ENCODE assay signal across 9 cellular contexts in genomic region chr5:178279723-178280438, GRCh38. TPM values are rescaled to one million over a fixed set of nuclear protein-coding genes. Genes with fewer than 3 reads are reported as not detected.
DNase-seq lines count a peak whose midpoint lies in the region; ATAC-seq and TF ChIP-seq lines count a peak whose summit lies in the region.
"Had no signal": no experiment of that assay in that cellular context is flagged by ENCODE, and none has a peak within 500 bp of the region (broad histone marks: within the 10 kb centered on the region; RNA-seq: fewer than 3 reads in every experiment).

No MANE protein-coding gene starts in this region.

- in situ Hi-C loops in HAP-1 (cut with MboI; ENCODE audit: low sequenced_read_pairs), result loop anchor here (5.0 kb wide), 1 partner anchor 312 kb away; the partner anchor contains the start of gene COL23A1

- peak overlapping the region; percentile 61 for H3K27ac Mint-ChIP-seq in endothelial cell (ENCODE audit: unreplicated experiment)
- H3K27ac Mint-ChIP-seq: T-helper 1 cell treated with Interleukin-12 subunit alpha and Interleukin-12 subunit beta and Interleukin-4 antibody, amounts not matched to agents 30 μg/mL and 1 μg/mL, for 36 hours had no signal

- H3K36me3 ChIP-seq in HAP-1 (replicated peaks), result no peaks in the 10 kb centered on the region
- no peaks in the 10 kb centered on the region for H3K36me3 ChIP-seq in mesendoderm (ENCODE audit: control insufficient read depth, insufficient read depth, low read length)

- H3K9me3 Mint-ChIP-seq in endothelial cell (ENCODE audit: unreplicated experiment), result no peaks in the 10 kb centered on the region

- no peak overlapping the region for H3K4me2 ChIP-seq in mesendoderm (ENCODE audit: low read length)

- H2BK15ac ChIP-seq in mesendoderm (replicated peaks; ENCODE audit: low read depth), result no peak overlapping the region

- H3K27me3 ChIP-seq in HAP-1 (ENCODE audit: low read depth), result no peaks in the 10 kb centered on the region
- no peaks in the 10 kb centered on the region for H3K27me3 ChIP-seq in mesendoderm (ENCODE audit: insufficient read depth, low read length, poor library complexity)

- no peak overlapping the region for H2AK5ac ChIP-seq in mesendoderm (ENCODE audit: low read length)

- H3K36me3 Mint-ChIP-seq in endothelial cell (ENCODE audit: low read depth, unreplicated experiment), result peaks cover 4% of the 10 kb centered on the region

- H4K5ac ChIP-seq in mesendoderm (ENCODE audit: low read length), result no peak overlapping the region

- no peak overlapping the region for H3K27ac ChIP-seq in mesendoderm (ENCODE audit: low read depth, low read length)

- H3K18ac ChIP-seq in mesendoderm (ENCODE audit: low read length), result no peak overlapping the region

- H3K9me3 ChIP-seq in HAP-1, result peaks cover 7% of the 10 kb centered on the region

- H2BK5ac ChIP-seq in mesendoderm (ENCODE audit: low read length), result no peak overlapping the region

- H3K9ac ChIP-seq in mesendoderm (ENCODE audit: low read length), result peak overlapping the region; percentile 46

- H3K4me1 ChIP-seq in HAP-1 (no peaks in the 10 kb centered on the region), mesendoderm (ENCODE audit: control insufficient read depth, low read depth, low read length) (no peaks in the 10 kb centered on the region)

- no peaks in the 10 kb centered on the region for H3K79me1 ChIP-seq in mesendoderm (ENCODE audit: low read length)

- no peak overlapping the region for H3K4ac ChIP-seq in mesendoderm (ENCODE audit: low read depth, low read length)

- WGBS in mesendoderm (ENCODE audit: extremely low coverage, insufficient coverage, low lambda C conversion rate), result no CpG with 5 or more reads among the region's 33 CpGs

- no peak overlapping the region for H4K8ac ChIP-seq in mesendoderm (ENCODE audit: low read depth, low read length)

- DNase-seq in COLO668 (lab: John Stamatoyannopoulos, UW; ENCODE audit: unreplicated experiment) (peak; percentile 59), HAP-1 (ENCODE audit: low spot score in 2 of 2) (peak; percentile 57 to 91), NCI-H748 (lab: John Stamatoyannopoulos, UW; ENCODE audit: unreplicated experiment) (peak; percentile 81), endothelial cell (ENCODE audit: low spot score) (peak; percentile 95), mesendoderm (peak; percentile 74)
- DNase-seq in activated CD8-positive, alpha-beta memory T cell treated with anti-CD3 and anti-CD28 coated beads for 1 hour (ENCODE audit: extremely low read depth in 1 of 2, low read depth in 1 of 2), result peak; percentile 19 to 46
- DNase-seq in stimulated activated CD8-positive, alpha-beta memory T cell treated with anti-CD3 and anti-CD28 coated beads, Interleukin-2, amount 100 ng/mL, for 1 hour (ENCODE audit: low read depth in 2 of 2), result peak; percentile 36 to 37

- no peaks in the 10 kb centered on the region for H3K79me2 ChIP-seq in mesendoderm (ENCODE audit: control insufficient read depth, insufficient read depth, low read length)

- no peaks in the 10 kb centered on the region for H3K4me1 Mint-ChIP-seq in endothelial cell (ENCODE audit: unreplicated experiment)

- peak overlapping the region; percentile 67 for H3K56ac ChIP-seq in mesendoderm (ENCODE audit: low read length)

- ATAC-seq in GM18873 (IDR thresholded peaks at IDR 0.05; ENCODE audit: low FRiP score, unreplicated experiment), result no peak

- no peak overlapping the region for H3K23ac ChIP-seq in mesendoderm (ENCODE audit: low read length)

- no peak overlapping the region for H3K4me3 Mint-ChIP-seq in endothelial cell (ENCODE audit: unreplicated experiment)
- H3K4me3 Mint-ChIP-seq: T-helper 1 cell treated with Interleukin-12 subunit alpha and Interleukin-12 subunit beta and Interleukin-4 antibody, amounts not matched to agents 30 μg/mL and 1 μg/mL, for 36 hours had no signal

- H3K4me3 ChIP-seq in HAP-1 (no peak overlapping the region), mesendoderm (ENCODE audit: low read length) (no peak overlapping the region)

- no peak overlapping the region for H2BK120ac ChIP-seq in mesendoderm (ENCODE audit: low read depth, low read length)

- H3K27me3 Mint-ChIP-seq in endothelial cell (ENCODE audit: unreplicated experiment), result peaks cover 16% of the 10 kb centered on the region

- TF ChIP-seq CTCF in endothelial cell (IDR thresholded peaks at IDR 0.05; ENCODE audit: unreplicated experiment), result peak; percentile 70

RNA-seq across cellular contexts. Expression of gene PHYKPL, which starts 47.3 kb away (rescaled TPM):
- 53.1 TPM for total RNA-seq in endothelial cell (ENCODE audit: unreplicated experiment)
- polyA plus RNA-seq in mesendoderm (2013, experiment 1 of 2), result 8.1 TPM
- polyA plus RNA-seq in mesendoderm (2013, experiment 2 of 2), result 6.6 TPM

Comparison
In these comparisons a context has a peak if more than half of its experiments do, and no peak if none do; other contexts are left out.
1. DNase-seq: peak in every context shown above with its lines; median percentile 95 in endothelial cell; 81 in NCI-H748; 74 in HAP-1; 74 in mesendoderm; 59 in COLO668; 36 in stimulated activated CD8-positive, alpha-beta memory T cell treated with anti-CD3 and anti-CD28 coated beads, Interleukin-2, amount 100 ng/mL, for 1 hour; 32 in activated CD8-positive, alpha-beta memory T cell treated with anti-CD3 and anti-CD28 coated beads for 1 hour.